ENCODE assay signal across 22 cellular contexts in genomic region chr2:141496805-141497204, GRCh38.
DNase-seq lines count a peak whose midpoint lies in the region; TF ChIP-seq lines count a peak whose summit lies in the region.
"Had no signal": no experiment of that assay in that cellular context is flagged by ENCODE, and none has a peak within 500 bp of the region (broad histone marks: within the 10 kb centered on the region; RNA-seq: fewer than 3 reads in every experiment).

No MANE protein-coding gene starts in this region.

- peak overlapping the region; percentile 40; the same call in 1 of the 2 replicates for H3K27ac ChIP-seq in VCaP
- H3K27ac ChIP-seq: Peyer's patch, SJCRH30, thoracic aorta, vagina had no signal

- DNase-seq in HCEC 1CT (peak; percentile 13), NOMO-1 (lab: John Stamatoyannopoulos, UW; ENCODE audit: unreplicated experiment in 2 of 2) (peak; percentile 7 to 59), iris pigment epithelial cell (ENCODE audit: low read depth) (peak; percentile 63), globus pallidus (ENCODE audit: low spot score) (no peak), HAP-1 (ENCODE audit: low spot score in 2 of 2) (no peak), H4 (ENCODE audit: low spot score) (no peak), SHP77 (lab: John Stamatoyannopoulos, UW) (no peak)
- DNase-seq: activated CD4-positive, alpha-beta T cell treated with anti-CD3 and anti-CD28 coated beads, Interleukin-2, amount 10 ng/mL, durations not matched to agents 24 days and 14 days; activated naive CD8-positive, alpha-beta T cell treated with anti-CD3 and anti-CD28 coated beads, Interleukin-2, amount 50 U/mL, for 24 hours; activated T-cell treated with anti-CD3 and anti-CD28 coated beads, Interleukin-2, amount 50 U/mL, for 24 hours; CD4-positive, alpha-beta memory T cell; EL; H7; islet precursor cell; MM.1S; natural killer cell; Peyer's patch; SJCRH30 had no signal

- peaks cover 10% of the 10 kb centered on the region for H3K4me1 ChIP-seq in HAP-1
- H3K4me1 ChIP-seq: Peyer's patch, SJCRH30, vagina had no signal

- H3K4me3 ChIP-seq in HAP-1, result no peak overlapping the region
- H3K4me3 ChIP-seq: K562, Peyer's patch, SJCRH30, thoracic aorta, vagina had no signal

- H3K27me3 ChIP-seq in HAP-1 (ENCODE audit: low read depth), result no peaks in the 10 kb centered on the region
- H3K27me3 ChIP-seq: Peyer's patch, SJCRH30, vagina had no signal

- no peak for TF ChIP-seq CTCF in VCaP (conservative IDR thresholded peaks at IDR 0.05)

- H3K36me3 ChIP-seq in HAP-1 (replicated peaks), result no peaks in the 10 kb centered on the region
- H3K36me3 ChIP-seq: Peyer's patch, SJCRH30, thoracic aorta, vagina had no signal

- in situ Hi-C loops in HAP-1 (cut with MboI; ENCODE audit: low sequenced_read_pairs), result no loop called here

- no peaks in the 10 kb centered on the region for H3K9me3 ChIP-seq in HAP-1
- H3K9me3 ChIP-seq: Peyer's patch, SJCRH30, thoracic aorta, vagina had no signal

Comparison
In these comparisons a context has a peak if more than half of its experiments do, and no peak if none do; other contexts are left out.
1. DNase-seq: peak in HCEC 1CT (single experiment), NOMO-1 (2 of 2) and iris pigment epithelial cell (single experiment); none in globus pallidus (single experiment), HAP-1 (0 of 2), H4 (single experiment) and SHP77 (0 of 2).